25 cellular contexts compared by ENCODE assay signal in genomic region chr2:109300582-109300981, GRCh38.
"Had no signal": no experiment of that assay in that cellular context is flagged by ENCODE, and none has a peak within 500 bp of the region (broad histone marks: within the 10 kb centered on the region; RNA-seq: fewer than 3 reads in every experiment).

No MANE protein-coding gene starts in this region.

- ATAC-seq: esophagus mucosa; left lobe of liver; lower lobe of right lung; naive thymus-derived CD8-positive, alpha-beta T cell had no signal

- H3K36me3 Mint-ChIP-seq: activated naive CD4-positive, alpha-beta T cell treated with anti-CD3 and anti-CD28 coated beads, Interleukin-2, amount 10 ng/mL, durations not matched to agents 7 days and 5 days; naive thymus-derived CD8-positive, alpha-beta T cell had no signal

- H3K4me1 Mint-ChIP-seq: activated naive CD4-positive, alpha-beta T cell treated with anti-CD3 and anti-CD28 coated beads, Interleukin-2, amount 10 ng/mL, durations not matched to agents 7 days and 5 days; neural crest cell had no signal

- H3K27me3 Mint-ChIP-seq: naive thymus-derived CD8-positive, alpha-beta T cell had no signal

- H3K4me3 Mint-ChIP-seq: activated naive CD4-positive, alpha-beta T cell treated with anti-CD3 and anti-CD28 coated beads, Interleukin-2, amount 10 ng/mL, durations not matched to agents 7 days and 5 days; activated T-helper 1 cell treated with anti-CD3 and anti-CD28 coated beads, Interleukin-12 subunit alpha, Interleukin-12 subunit beta, Interleukin-2, Interleukin-4 antibody, amounts not matched to agents 30 ng/mL and 10 ng/mL and 1 ng/mL, durations not matched to agents 14 hours and 24 hours and 36 hours; naive thymus-derived CD8-positive, alpha-beta T cell; neural crest cell; T-helper 1 cell treated with Interleukin-12 subunit alpha and Interleukin-12 subunit beta and Interleukin-4 antibody, amounts not matched to agents 30 μg/mL and 1 μg/mL, for 36 hours had no signal

- H3K27me3 ChIP-seq: breast epithelium, stomach, tibial artery had no signal

- H3K9me3 ChIP-seq: breast epithelium, lower lobe of right lung, stomach, tibial artery had no signal

- H3K4me3 ChIP-seq: breast epithelium, lower lobe of right lung, stomach, tibial artery had no signal

- H3K4me1 ChIP-seq: breast epithelium had no signal

- H3K9me3 Mint-ChIP-seq: activated naive CD4-positive, alpha-beta T cell treated with anti-CD3 and anti-CD28 coated beads, Interleukin-2, amount 10 ng/mL, durations not matched to agents 7 days and 5 days; activated T-helper 1 cell treated with anti-CD3 and anti-CD28 coated beads, Interleukin-12 subunit alpha, Interleukin-12 subunit beta, Interleukin-2, Interleukin-4 antibody, amounts not matched to agents 30 ng/mL and 10 ng/mL and 1 ng/mL, durations not matched to agents 14 hours and 24 hours and 36 hours; neural crest cell; T-helper 1 cell treated with Interleukin-12 subunit alpha and Interleukin-12 subunit beta and Interleukin-4 antibody, amounts not matched to agents 30 μg/mL and 1 μg/mL, for 36 hours had no signal

- H3K27ac Mint-ChIP-seq: activated naive CD4-positive, alpha-beta T cell treated with anti-CD3 and anti-CD28 coated beads, Interleukin-2, amount 10 ng/mL, durations not matched to agents 7 days and 5 days; activated T-helper 1 cell treated with anti-CD3 and anti-CD28 coated beads, Interleukin-12 subunit alpha, Interleukin-12 subunit beta, Interleukin-2, Interleukin-4 antibody, amounts not matched to agents 30 ng/mL and 10 ng/mL and 1 ng/mL, durations not matched to agents 14 hours and 24 hours and 36 hours; naive thymus-derived CD8-positive, alpha-beta T cell; T-helper 1 cell treated with Interleukin-12 subunit alpha and Interleukin-12 subunit beta and Interleukin-4 antibody, amounts not matched to agents 30 μg/mL and 1 μg/mL, for 36 hours had no signal

- DNase-seq: activated CD4-positive, alpha-beta T cell treated with anti-CD3 and anti-CD28 coated beads for 4 hours; activated CD4-positive, alpha-beta T cell treated with anti-CD3 and anti-CD28 coated beads, Interleukin-2, amount 50 U/mL, for 4 hours; activated CD8-positive, alpha-beta memory T cell treated with anti-CD3 and anti-CD28 coated beads, Interleukin-2, amount 50 U/mL, for 4 hours; activated gamma-delta T cell; activated naive CD4-positive, alpha-beta T cell treated with anti-CD3 and anti-CD28 coated beads, Interleukin-2, amount 10 ng/mL, durations not matched to agents 7 days and 5 days; activated T-cell treated with anti-CD3 and anti-CD28 coated beads, Interleukin-2, amount 50 U/mL, for 1 hour; central memory CD4-positive, alpha-beta T cell; foreskin fibroblast; kidney glomerular epithelial cell; lower lobe of right lung; mesenchymal stem cell; naive thymus-derived CD8-positive, alpha-beta T cell; occipital lobe; right cardiac atrium; stimulated activated CD4-positive, alpha-beta T cell treated with anti-CD3 and anti-CD28 coated beads, Interleukin-4, amount 100 ng/mL, for 1 hour; stomach; T-helper 9 cell; tibial artery had no signal

- H3K36me3 ChIP-seq: breast epithelium, lower lobe of right lung, stomach, tibial artery had no signal

- H3K27ac ChIP-seq: breast epithelium, lower lobe of right lung, stomach, tibial artery, VCaP had no signal
